20 cellular contexts compared by ENCODE assay signal in the genomic region with DNA sequence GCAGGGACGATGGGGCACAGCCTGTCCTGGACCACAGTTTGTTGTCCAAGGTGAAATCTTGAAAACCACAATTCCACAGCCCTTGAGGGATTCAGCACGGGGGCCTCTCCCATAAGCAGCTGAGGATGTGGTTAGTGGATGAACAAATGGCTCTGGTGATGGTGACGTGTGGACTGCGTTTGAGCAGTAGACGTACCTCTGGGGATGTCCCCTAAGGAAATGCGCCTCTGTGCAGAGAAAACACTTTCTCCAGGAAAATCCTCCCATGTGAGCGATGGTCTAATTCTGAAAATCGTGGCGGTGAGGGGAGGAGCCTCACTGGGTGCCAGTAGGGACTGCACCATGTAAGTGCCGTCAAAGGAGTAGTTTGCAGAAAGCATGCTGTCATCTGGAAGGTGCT. TPM values are rescaled to one million over a fixed set of nuclear protein-coding genes. Genes with fewer than 3 reads are reported as not detected.
A peak's percentile ranks its signal among the peaks of the same experiment; 100 is the strongest.
DNase-seq lines count a peak whose midpoint lies in the region; ATAC-seq and TF ChIP-seq lines count a peak whose summit lies in the region.
"Had no signal": no experiment of that assay in that cellular context is flagged by ENCODE, and none has a peak within 500 bp of the region (broad histone marks: within the 10 kb centered on the region; RNA-seq: fewer than 3 reads in every experiment).

No MANE protein-coding gene starts in this region.

- H3K4me1 Mint-ChIP-seq in T-helper 17 cell, result peaks cover 6% of the 10 kb centered on the region
- H3K4me1 Mint-ChIP-seq in neural crest cell, result no peaks in the 10 kb centered on the region

- H3K27ac Mint-ChIP-seq in T-helper 17 cell (no peak overlapping the region), neural crest cell (ENCODE audit: unreplicated experiment) (peak overlapping the region; percentile 62)
- H3K27ac Mint-ChIP-seq: IgD-negative memory B cell had no signal

- H3K36me3 Mint-ChIP-seq in T-helper 17 cell (ENCODE audit: low read depth) (no peaks in the 10 kb centered on the region), neural crest cell (ENCODE audit: low read depth) (no peaks in the 10 kb centered on the region)
- H3K36me3 Mint-ChIP-seq: IgD-negative memory B cell had no signal

- peak; percentile 63 for ATAC-seq in T-helper 17 cell
- ATAC-seq in GM19324 (IDR thresholded peaks at IDR 0.05; ENCODE audit: low FRiP score, unreplicated experiment), result no peak
- no peak for ATAC-seq in HG02798 (IDR thresholded peaks at IDR 0.05; ENCODE audit: poor library complexity, unreplicated experiment)
- ATAC-seq: Panc1, Right ventricle myocardium inferior had no signal

- H3K9me3 Mint-ChIP-seq in neural crest cell, result no peaks in the 10 kb centered on the region
- H3K9me3 Mint-ChIP-seq: IgD-negative memory B cell had no signal

- peak; percentile 25 for DNase-seq in CD1c-positive myeloid dendritic cell (ENCODE audit: extremely low spot score)
- DNase-seq in H4 (ENCODE audit: low spot score), result peak; percentile 41
- no peak for DNase-seq in T-helper 17 cell
- no peak for DNase-seq in neural crest cell (ENCODE audit: low read depth, low spot score)
- DNase-seq in stimulated activated naive CD4-positive, alpha-beta T cell (lab: John Stamatoyannopoulos, UW), result no peak
- no peak for DNase-seq in GM10266 (ENCODE audit: extremely low spot score)
- DNase-seq: GDM1, H7, Kasumi-1, NCI-H1048, NCI-H1436 treated with DMSO at 0.1 percent for 48 hours, NCI-H2081, NCI-H2227 treated with DMSO at 0.1 percent for 48 hours, NCI-H524 had no signal

- no peaks in the 10 kb centered on the region for H3K27me3 Mint-ChIP-seq in T-helper 17 cell
- no peaks in the 10 kb centered on the region for H3K27me3 Mint-ChIP-seq in neural crest cell (ENCODE audit: low read depth)

- TF ChIP-seq CTCF in neural crest cell (conservative IDR thresholded peaks at IDR 0.05) (no peak), GM10266 (IDR thresholded peaks at IDR 0.05; ENCODE audit: control insufficient read depth, insufficient read depth, low read depth, missing control alignments) (no peak)

- H3K4me3 Mint-ChIP-seq in T-helper 17 cell, result no peak overlapping the region
- H3K4me3 Mint-ChIP-seq in neural crest cell, result no peak overlapping the region
- H3K4me3 Mint-ChIP-seq: IgD-negative memory B cell had no signal

- H3K9me3 ChIP-seq in T-helper 17 cell (ENCODE audit: control insufficient read depth, low read length, poor library complexity, severe bottlenecking), result no peaks in the 10 kb centered on the region

RNA-seq across cellular contexts. Expression of gene SEPTIN12, which starts 2.7 kb away (rescaled TPM):
- not detected in 2 replicates for total RNA-seq in H4 (2014; rRNA removed; shearing (Covaris generic))
- total RNA-seq in T-helper 17 cell (not detected), neural crest cell (0.65 TPM in 1 of 2 replicates, not detected in the other)
- total RNA-seq: H7, HT-29, Right ventricle myocardium inferior had no signal

RNA-seq across cellular contexts. Expression of gene SMIM22, which starts 4.3 kb away (rescaled TPM):
- total RNA-seq in H4 (2014; rRNA removed; shearing (Covaris generic)), result not detected in 2 replicates
- total RNA-seq in T-helper 17 cell (not detected), neural crest cell (not detected in 2 replicates)
- total RNA-seq: H7, Right ventricle myocardium inferior had no signal

RNA-seq across cellular contexts. Expression of gene ROGDI, which starts 11.6 kb away (rescaled TPM):
- 14.7 and 17.1 TPM in 2 replicates for total RNA-seq in H4 (2014; rRNA removed; shearing (Covaris generic))
- total RNA-seq in T-helper 17 cell, result 10 to 100 TPM; 15.0 to 21.2 TPM
- total RNA-seq in neural crest cell, result 22.0 and 25.9 TPM in 2 replicates

RNA-seq across cellular contexts. Expression of gene ZNF500, which starts 23.9 kb away (rescaled TPM):
- total RNA-seq in H4 (2014; rRNA removed; shearing (Covaris generic)), result 3.3 and 4.4 TPM in 2 replicates
- total RNA-seq in T-helper 17 cell, result 10 to 100 TPM; 10.1 to 15.8 TPM
- total RNA-seq in neural crest cell, result 17.6 and 21.1 TPM in 2 replicates

RNA-seq across cellular contexts. Expression of gene GLYR1, which starts 56.2 kb away (rescaled TPM):
- total RNA-seq in H4 (2014; rRNA removed; shearing (Covaris generic)), result 20.6 and 35.8 TPM in 2 replicates
- total RNA-seq in T-helper 17 cell (100 to 1,000 TPM in 1 of 2 donors, 10 to 100 TPM in 1; 91.9 to 108 TPM), neural crest cell (133 and 137 TPM in 2 replicates)

Comparison
In these comparisons a context has a peak if more than half of its experiments do, and no peak if none do; other contexts are left out.
1. DNase-seq: peak in CD1c-positive myeloid dendritic cell (single experiment) and H4 (single experiment); none in T-helper 17 cell (0 of 3), neural crest cell (single experiment), stimulated activated naive CD4-positive, alpha-beta T cell (0 of 6) and GM10266 (single experiment).